22 cellular contexts compared by ENCODE assay signal in genomic region chr13:104296301-104296700, GRCh38.
"Had no signal": no experiment of that assay in that cellular context is flagged by ENCODE, and none has a peak within 500 bp of the region (broad histone marks: within the 10 kb centered on the region; RNA-seq: fewer than 3 reads in every experiment).

No MANE protein-coding gene starts in this region.

- H3K4me3 ChIP-seq: coronary artery, heart left ventricle, ovary, right atrium auricular region, stomach, thoracic aorta, transverse colon had no signal

- H3K27ac Mint-ChIP-seq: endodermal cell, mesothelial cell of epicardium, natural killer cell had no signal

- H3K9me3 Mint-ChIP-seq: endodermal cell, mesothelial cell of epicardium, neural crest cell had no signal

- DNase-seq: effector CD4-positive, alpha-beta T cell; endodermal cell; erythroblast; heart left ventricle; hypothalamus; islet precursor cell; mammary epithelial cell; natural killer cell; nucleus accumbens; ovary; small intestine; stimulated activated CD4-positive, alpha-beta T cell treated with anti-CD3 and anti-CD28 coated beads, Interleukin-12 subunit alpha, Interleukin-12 subunit beta, amount 100 ng/mL, for 4 hours; stimulated activated naive CD4-positive, alpha-beta T cell; stomach; substantia nigra; transverse colon had no signal

- H3K27me3 ChIP-seq: heart left ventricle, ovary, right atrium auricular region, stomach, transverse colon had no signal

- H3K36me3 Mint-ChIP-seq: mesothelial cell of epicardium had no signal

- H3K27ac ChIP-seq: coronary artery, heart left ventricle, ovary, right atrium auricular region, stomach, thoracic aorta, transverse colon had no signal

- ATAC-seq: heart left ventricle, left lobe of liver, natural killer cell had no signal

- H3K4me1 Mint-ChIP-seq: natural killer cell, neural crest cell had no signal

- H3K4me3 Mint-ChIP-seq: endodermal cell, mesothelial cell of epicardium, natural killer cell, neural crest cell had no signal

- H3K36me3 ChIP-seq: heart left ventricle, ovary, right atrium auricular region, stomach, thoracic aorta, transverse colon had no signal

- H3K4me1 ChIP-seq: heart left ventricle, right atrium auricular region, stomach, transverse colon had no signal

- H3K9me3 ChIP-seq: ovary, right atrium auricular region, stomach, thoracic aorta, transverse colon had no signal
